8 cellular contexts compared by ENCODE assay signal in genomic region chr14:81269100-81269978, GRCh38. TPM values are rescaled to one million over a fixed set of nuclear protein-coding genes. Genes with fewer than 3 reads are reported as not detected.
DNase-seq lines count a peak whose midpoint lies in the region; ATAC-seq, FAIRE-seq and TF ChIP-seq lines count a peak whose summit lies in the region.

No MANE protein-coding gene starts in this region.

- TF ChIP-seq POLR2A in GM12892 (IDR thresholded peaks at IDR 0.05; ENCODE audit: low read depth, low read length) = no peak

- H3K4me1 Mint-ChIP-seq in naive thymus-derived CD8-positive, alpha-beta T cell = peaks cover 0 to 7% (median 3%) of the 10 kb centered on the region in 4 donors

- no peaks in the 10 kb centered on the region for H3K36me3 ChIP-seq in SK-N-MC (ENCODE audit: insufficient read depth, low read length)

- H3K9ac ChIP-seq in SK-N-MC (ENCODE audit: insufficient read length) = no peak overlapping the region

- H3K4me3 Mint-ChIP-seq in naive thymus-derived CD8-positive, alpha-beta T cell = no peak overlapping the region

- H3K36me3 Mint-ChIP-seq in naive thymus-derived CD8-positive, alpha-beta T cell = no peaks in the 10 kb centered on the region

- ATAC-seq in HG02840 (IDR thresholded peaks at IDR 0.05; ENCODE audit: low FRiP score, unreplicated experiment) (peak; percentile 74), esophagus mucosa (peak; percentile 79)
- peak; percentile 55 to 68 for ATAC-seq in naive thymus-derived CD8-positive, alpha-beta T cell

- H3K4me3 ChIP-seq in SK-N-MC = no peak overlapping the region

- FAIRE-seq in GM12892 (lab: Jason Lieb, UNC) = peak; percentile 44

- POLR2A ChIA-PET in naive thymus-derived CD8-positive, alpha-beta T cell (lab: Charles Lee) = interaction anchor here (1.0 to 1.2 kb wide), 2 partner anchors 48 to 195 kb away, joined by 4 to 8 read pairs; partner anchors contain the start of gene GTF2A1

- DNase-seq in AG20443 (ENCODE audit: low spot score) (peak; percentile 80), GM12892 (ENCODE audit: insufficient read length) (peak; percentile 17), NCI-H1105 treated with DMSO at 0.1 percent for 48 hours (lab: John Stamatoyannopoulos, UW) (peak; percentile 83), SK-N-MC (ENCODE audit: low read depth, low spot score) (peak; percentile 37), ecto neural progenitor cell (ENCODE audit: low spot score) (no peak)
- DNase-seq in naive thymus-derived CD8-positive, alpha-beta T cell = peak in 4 of 10 donors; percentile 10 to 50 (median 38)

- no peaks in the 10 kb centered on the region for H3K9me3 Mint-ChIP-seq in naive thymus-derived CD8-positive, alpha-beta T cell

- H3K27ac Mint-ChIP-seq in naive thymus-derived CD8-positive, alpha-beta T cell = no peak overlapping the region

- no peak overlapping the region for H3K27ac ChIP-seq in SK-N-MC

- peaks cover 3 to 19% (median 9%) of the 10 kb centered on the region in 5 donors for H3K27me3 Mint-ChIP-seq in naive thymus-derived CD8-positive, alpha-beta T cell

- H3K9me3 ChIP-seq in SK-N-MC (ENCODE audit: low read depth, low read length) = no peaks in the 10 kb centered on the region

RNA-seq across cellular contexts. Expression of gene GTF2A1, which starts 48.6 kb away (rescaled TPM):
- polyA plus RNA-seq in GM12892 (2012; ENCODE audit: missing spikeins) = 15.8 TPM
- 21.7 TPM for total RNA-seq in esophagus mucosa
- 10 to 100 TPM; 30.4 to 32.1 TPM for total RNA-seq in naive thymus-derived CD8-positive, alpha-beta T cell
- 1 to 10 TPM; 7.2 to 8.9 (median 8.8) TPM for polyA plus RNA-seq in naive thymus-derived CD8-positive, alpha-beta T cell
